8 cellular contexts compared by ENCODE assay signal in genomic region chr7:45890902-45891461, GRCh38. TPM values are rescaled to one million over a fixed set of nuclear protein-coding genes. Genes with fewer than 3 reads are reported as not detected.
DNase-seq lines count a peak whose midpoint lies in the region; ATAC-seq, FAIRE-seq and TF ChIP-seq lines count a peak whose summit lies in the region.

No MANE protein-coding gene starts in this region.

- ATAC-seq in pancreas (peak in 3 of 4 donors; percentile 39 to 50 (median 49)), HG02588 (IDR thresholded peaks at IDR 0.05; ENCODE audit: unreplicated experiment) (no peak), GM19324 (IDR thresholded peaks at IDR 0.05; ENCODE audit: low FRiP score, unreplicated experiment) (no peak)

- H3K4me3 ChIP-seq in pancreas, result no peak overlapping the region

- no peaks in the 10 kb centered on the region for H3K36me3 ChIP-seq in pancreas

- intact Hi-C loops in pancreas (cut with DNase I), result no loop called here

- H3K27ac ChIP-seq in pancreas (no peak overlapping the region), substantia nigra (ENCODE audit: low read depth, low read length, poor library complexity, severe bottlenecking) (no peak overlapping the region)

- 16 to 22% methylated on average over 6 of the region's 6 CpGs for WGBS in pancreas, 2 donors

- no peaks in the 10 kb centered on the region for H3K9me3 ChIP-seq in pancreas

- FAIRE-seq in A204.1 (lab: Jason Lieb, UNC) (peak; percentile 92), G401.6 (lab: Jason Lieb, UNC) (peak; percentile 89), pancreas (lab: Jason Lieb, UNC) (peak; percentile 93)

- H3K4me1 ChIP-seq in pancreas, result no peaks in the 10 kb centered on the region

- peaks cover 0 to 4% (median 2%) of the 10 kb centered on the region in 4 donors for H3K27me3 ChIP-seq in pancreas

- TF ChIP-seq CTCF in pancreas (IDR thresholded peaks at IDR 0.05), result peak; percentile 28 to 61 (median 30)

- DNase-seq in NCI-H748 (lab: John Stamatoyannopoulos, UW; ENCODE audit: unreplicated experiment), result peak; percentile 66
- DNase-seq in dedifferentiated amniotic fluid mesenchymal stem cell (ENCODE audit: extremely low spot score), result peak; percentile 63
- DNase-seq in pancreas, result no peak
- no peak for DNase-seq in substantia nigra (lab: John Stamatoyannopoulos, UW)

RNA-seq across cellular contexts. Expression of gene IGFBP1, which starts 2.7 kb away (rescaled TPM):
- total RNA-seq in pancreas, result under 1 TPM in 1 of 6 donors, not detected in 5; 0.19 TPM
- under 1 TPM; 0.11 to 0.12 TPM for polyA plus RNA-seq in pancreas

RNA-seq across cellular contexts. Expression of gene CCDC201, which starts 18.1 kb away (rescaled TPM):
- total RNA-seq in pancreas, result not detected
- polyA plus RNA-seq in pancreas, result not detected

RNA-seq across cellular contexts. Expression of gene IGFBP3, which starts 30.1 kb away (rescaled TPM):
- 10 to 100 TPM in 3 of 6 donors, 1 to 10 TPM in 3; 4.6 to 21.9 (median 10.5) TPM for total RNA-seq in pancreas
- polyA plus RNA-seq in pancreas, result 10 to 100 TPM; 13.1 to 27.3 TPM

Comparison
In these comparisons a context has a peak if more than half of its experiments do, and no peak if none do; other contexts are left out.
1. DNase-seq: peak in NCI-H748 (single experiment) and dedifferentiated amniotic fluid mesenchymal stem cell (single experiment); none in pancreas (0 of 6) and substantia nigra (0 of 49).
2. ATAC-seq: peak in pancreas (3 of 4); none in HG02588 (single experiment) and GM19324 (single experiment).